ENCODE assay signal across 3 cellular contexts in the genomic region with DNA sequence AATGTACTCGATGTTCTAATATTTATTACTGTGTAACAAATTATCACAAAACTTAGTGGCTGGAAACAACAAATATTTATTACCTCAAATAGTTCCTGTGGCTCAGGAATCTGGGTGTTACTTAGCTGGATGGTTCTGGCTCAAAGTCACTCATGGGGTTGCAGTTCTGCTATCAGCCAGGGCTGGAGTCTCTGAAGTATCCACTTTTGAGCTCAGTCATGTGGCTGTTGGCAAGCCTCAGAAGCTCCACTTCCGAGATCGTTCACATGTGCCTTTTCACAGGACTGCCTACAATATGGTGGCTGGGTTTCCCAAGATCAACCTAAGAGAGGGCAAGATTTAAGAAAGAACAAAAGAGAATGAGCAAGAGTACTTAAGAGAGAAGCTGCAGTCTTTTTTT.
TF ChIP-seq lines count a peak whose summit lies in the region.

No MANE protein-coding gene starts in this region.

TF ChIP-seq in GM23338, 12 proteins besides CTCF, POLR2A, EP300 and RAD21:
- TF ChIP-seq NANOG (IDR thresholded peaks at IDR 0.05; ENCODE audit: borderline replicate concordance): no peak
- TF ChIP-seq, protein P1, sequence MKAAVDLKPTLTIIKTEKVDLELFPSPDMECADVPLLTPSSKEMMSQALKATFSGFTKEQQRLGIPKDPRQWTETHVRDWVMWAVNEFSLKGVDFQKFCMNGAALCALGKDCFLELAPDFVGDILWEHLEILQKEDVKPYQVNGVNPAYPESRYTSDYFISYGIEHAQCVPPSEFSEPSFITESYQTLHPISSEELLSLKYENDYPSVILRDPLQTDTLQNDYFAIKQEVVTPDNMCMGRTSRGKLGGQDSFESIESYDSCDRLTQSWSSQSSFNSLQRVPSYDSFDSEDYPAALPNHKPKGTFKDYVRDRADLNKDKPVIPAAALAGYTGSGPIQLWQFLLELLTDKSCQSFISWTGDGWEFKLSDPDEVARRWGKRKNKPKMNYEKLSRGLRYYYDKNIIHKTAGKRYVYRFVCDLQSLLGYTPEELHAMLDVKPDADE (IDR thresholded peaks at IDR 0.05): no peak
- no peak for TF ChIP-seq STAT1 (IDR thresholded peaks at IDR 0.05; ENCODE audit: unreplicated experiment)
- TF ChIP-seq ZNF114 (CRISPR knock-in tag; IDR thresholded peaks at IDR 0.05): no peak
TF ChIP-seq in GM23338: peak in this region for 0.

TF ChIP-seq in K562, 482 proteins besides CTCF, POLR2A, EP300 and RAD21:
- TF ChIP-seq TCF7 (IDR thresholded peaks at IDR 0.05; ENCODE audit: borderline replicate concordance): no peak
- TF ChIP-seq MTF1 (CRISPR knock-in tag; IDR thresholded peaks at IDR 0.05; ENCODE audit: borderline replicate concordance): no peak
- no peak for TF ChIP-seq HNRNPLL (IDR thresholded peaks at IDR 0.05; ENCODE audit: low read depth, low read length, poor library complexity, severe bottlenecking)
- TF ChIP-seq SP1 (CRISPR knock-in tag; IDR thresholded peaks at IDR 0.05): no peak
- TF ChIP-seq HDAC2 (IDR thresholded peaks at IDR 0.05): no peak
- TF ChIP-seq BMI1 (IDR thresholded peaks at IDR 0.05; ENCODE audit: low read length): no peak
- no peak for TF ChIP-seq SP2 (IDR thresholded peaks at IDR 0.05; ENCODE audit: extremely low read depth, low read depth, low read length, poor library complexity, severe bottlenecking)
- TF ChIP-seq, protein P2, sequence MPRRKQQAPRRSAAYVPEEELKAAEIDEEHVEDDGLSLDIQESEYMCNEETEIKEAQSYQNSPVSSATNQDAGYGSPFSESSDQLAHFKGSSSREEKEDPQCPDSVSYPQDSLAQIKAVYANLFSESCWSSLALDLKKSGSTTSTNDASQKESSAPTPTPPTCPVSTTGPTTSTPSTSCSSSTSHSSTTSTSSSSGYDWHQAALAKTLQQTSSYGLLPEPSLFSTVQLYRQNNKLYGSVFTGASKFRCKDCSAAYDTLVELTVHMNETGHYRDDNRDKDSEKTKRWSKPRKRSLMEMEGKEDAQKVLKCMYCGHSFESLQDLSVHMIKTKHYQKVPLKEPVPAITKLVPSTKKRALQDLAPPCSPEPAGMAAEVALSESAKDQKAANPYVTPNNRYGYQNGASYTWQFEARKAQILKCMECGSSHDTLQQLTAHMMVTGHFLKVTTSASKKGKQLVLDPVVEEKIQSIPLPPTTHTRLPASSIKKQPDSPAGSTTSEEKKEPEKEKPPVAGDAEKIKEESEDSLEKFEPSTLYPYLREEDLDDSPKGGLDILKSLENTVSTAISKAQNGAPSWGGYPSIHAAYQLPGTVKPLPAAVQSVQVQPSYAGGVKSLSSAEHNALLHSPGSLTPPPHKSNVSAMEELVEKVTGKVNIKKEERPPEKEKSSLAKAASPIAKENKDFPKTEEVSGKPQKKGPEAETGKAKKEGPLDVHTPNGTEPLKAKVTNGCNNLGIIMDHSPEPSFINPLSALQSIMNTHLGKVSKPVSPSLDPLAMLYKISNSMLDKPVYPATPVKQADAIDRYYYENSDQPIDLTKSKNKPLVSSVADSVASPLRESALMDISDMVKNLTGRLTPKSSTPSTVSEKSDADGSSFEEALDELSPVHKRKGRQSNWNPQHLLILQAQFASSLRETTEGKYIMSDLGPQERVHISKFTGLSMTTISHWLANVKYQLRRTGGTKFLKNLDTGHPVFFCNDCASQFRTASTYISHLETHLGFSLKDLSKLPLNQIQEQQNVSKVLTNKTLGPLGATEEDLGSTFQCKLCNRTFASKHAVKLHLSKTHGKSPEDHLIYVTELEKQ (CRISPR knock-in tag; IDR thresholded peaks at IDR 0.05): no peak
- no peak for TF ChIP-seq PURB (CRISPR knock-in tag; IDR thresholded peaks at IDR 0.05; ENCODE audit: low read depth)
- TF ChIP-seq, protein P3, sequence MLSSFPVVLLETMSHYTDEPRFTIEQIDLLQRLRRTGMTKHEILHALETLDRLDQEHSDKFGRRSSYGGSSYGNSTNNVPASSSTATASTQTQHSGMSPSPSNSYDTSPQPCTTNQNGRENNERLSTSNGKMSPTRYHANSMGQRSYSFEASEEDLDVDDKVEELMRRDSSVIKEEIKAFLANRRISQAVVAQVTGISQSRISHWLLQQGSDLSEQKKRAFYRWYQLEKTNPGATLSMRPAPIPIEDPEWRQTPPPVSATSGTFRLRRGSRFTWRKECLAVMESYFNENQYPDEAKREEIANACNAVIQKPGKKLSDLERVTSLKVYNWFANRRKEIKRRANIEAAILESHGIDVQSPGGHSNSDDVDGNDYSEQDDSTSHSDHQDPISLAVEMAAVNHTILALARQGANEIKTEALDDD (IDR thresholded peaks at IDR 0.05): no peak
- TF ChIP-seq, protein P4, sequence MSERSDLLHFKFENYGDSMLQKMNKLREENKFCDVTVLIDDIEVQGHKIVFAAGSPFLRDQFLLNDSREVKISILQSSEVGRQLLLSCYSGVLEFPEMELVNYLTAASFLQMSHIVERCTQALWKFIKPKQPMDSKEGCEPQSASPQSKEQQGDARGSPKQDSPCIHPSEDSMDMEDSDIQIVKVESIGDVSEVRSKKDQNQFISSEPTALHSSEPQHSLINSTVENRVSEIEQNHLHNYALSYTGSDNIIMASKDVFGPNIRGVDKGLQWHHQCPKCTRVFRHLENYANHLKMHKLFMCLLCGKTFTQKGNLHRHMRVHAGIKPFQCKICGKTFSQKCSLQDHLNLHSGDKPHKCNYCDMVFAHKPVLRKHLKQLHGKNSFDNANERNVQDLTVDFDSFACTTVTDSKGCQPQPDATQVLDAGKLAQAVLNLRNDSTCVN (CRISPR knock-in tag; IDR thresholded peaks at IDR 0.05): no peak
- TF ChIP-seq BRD9 (IDR thresholded peaks at IDR 0.05; ENCODE audit: low read depth, partially characterized antibody): no peak
- TF ChIP-seq SREBF2 (CRISPR knock-in tag; IDR thresholded peaks at IDR 0.05): no peak
TF ChIP-seq in K562: peak in this region for 0.

TF ChIP-seq in GM12891, 5 proteins besides CTCF, POLR2A, EP300 and RAD21:
- TF ChIP-seq TAF1 (IDR thresholded peaks at IDR 0.05; ENCODE audit: low read depth, low read length) (no peak), POLR2AphosphoS5 (IDR thresholded peaks at IDR 0.05; ENCODE audit: low read depth, low read length) (no peak), POU2F2 (IDR thresholded peaks at IDR 0.05; ENCODE audit: low read depth, low read length) (no peak), PAX5 (IDR thresholded peaks at IDR 0.05; ENCODE audit: insufficient read depth, low read length, severe bottlenecking) (no peak), SPI1 (IDR thresholded peaks at IDR 0.05; ENCODE audit: low read depth, low read length) (no peak)
